14 cellular contexts compared by ENCODE assay signal in genomic region chr6:136038531-136038930, GRCh38.
DNase-seq lines count a peak whose midpoint lies in the region; ATAC-seq and TF ChIP-seq lines count a peak whose summit lies in the region.
"Had no signal": no experiment of that assay in that cellular context is flagged by ENCODE, and none has a peak within 500 bp of the region (broad histone marks: within the 10 kb centered on the region; RNA-seq: fewer than 3 reads in every experiment).

No MANE protein-coding gene starts in this region.

- CTCF ChIA-PET in AG04449 (lab: Yijun Ruan, JAX) = interaction anchor here (0.6 to 2.3 kb wide), 12 partner anchors 8 to 540 kb away, joined by 3 to 11 read pairs (median 3); no protein-coding TSS in a partner anchor

- H3K4me1 ChIP-seq in left ventricle myocardium inferior = peaks cover 97% of the 10 kb centered on the region

- intact Hi-C loops in left ventricle myocardium inferior (cut with micrococcal nuclease) = loop anchor here (10.0 kb wide), 1 partner anchor 66 kb away; no protein-coding TSS in a partner anchor
- intact Hi-C loops in posterior vena cava (cut with DNase I) = no loop called here

- H3K27ac ChIP-seq in left ventricle myocardium inferior (replicated peaks) = peak overlapping the region; percentile 93
- H3K27ac ChIP-seq: epithelial cell of prostate had no signal

- H3K27me3 Mint-ChIP-seq in brain (no peaks in the 10 kb centered on the region), progenitor cell of endocrine pancreas (peaks cover 18% of the 10 kb centered on the region)

- no peaks in the 10 kb centered on the region for H3K27me3 ChIP-seq in left ventricle myocardium inferior (ENCODE audit: low read depth)

- no peak for DNase-seq in AG04449 (ENCODE audit: low read depth, low spot score)
- no peak for DNase-seq in left ventricle myocardium inferior
- no peak for DNase-seq in retinal pigment epithelial cell (ENCODE audit: low read depth)
- DNase-seq in progenitor cell of endocrine pancreas (ENCODE audit: low spot score, unreplicated experiment) = no peak
- DNase-seq in posterior vena cava (ENCODE audit: low spot score) = no peak
- DNase-seq in cerebellar cortex (ENCODE audit: low spot score) = no peak
- DNase-seq: activated CD4-positive, alpha-beta T cell treated with anti-CD3 and anti-CD28 coated beads for 36 hours; activated T-cell treated with anti-CD3 and anti-CD28 coated beads, Interleukin-2, amount 50 U/mL, for 48 hours; amniotic stem cell; NCI-H226; T-helper 1 cell had no signal

- peak overlapping the region in 2 of 5 experiments; percentile 54 to 90 for H3K27ac Mint-ChIP-seq in brain
- H3K27ac Mint-ChIP-seq in progenitor cell of endocrine pancreas = no peak overlapping the region

- POLR2A ChIA-PET in AG04449 (lab: Yijun Ruan, JAX) = interaction anchor here (1.4 kb wide), 1 partner anchor 23 kb away, joined by 3 read pairs; no protein-coding TSS in a partner anchor

- H3K4me3 Mint-ChIP-seq in brain = peak overlapping the region in 3 of 5 experiments; percentile 52 to 80 (median 75)
- no peak overlapping the region for H3K4me3 Mint-ChIP-seq in progenitor cell of endocrine pancreas (ENCODE audit: low read depth)
- H3K4me3 Mint-ChIP-seq: activated CD4-positive, alpha-beta T cell treated with anti-CD3 and anti-CD28 coated beads for 36 hours had no signal

- H3K4me3 ChIP-seq in AG04449 (ENCODE audit: low read depth, low read length) (peak overlapping the region; percentile 67), left ventricle myocardium inferior (peak overlapping the region; percentile 72), retinal pigment epithelial cell (ENCODE audit: low read length) (peak overlapping the region; percentile 62)

- H3K36me3 ChIP-seq in left ventricle myocardium inferior = no peaks in the 10 kb centered on the region

- no peaks in the 10 kb centered on the region for H3K9me3 Mint-ChIP-seq in brain
- no peaks in the 10 kb centered on the region for H3K9me3 Mint-ChIP-seq in progenitor cell of endocrine pancreas (ENCODE audit: low read depth)

- H3K9me3 ChIP-seq in left ventricle myocardium inferior (replicated peaks) = no peaks in the 10 kb centered on the region

- H3K36me3 Mint-ChIP-seq in brain (no peaks in the 10 kb centered on the region), progenitor cell of endocrine pancreas (ENCODE audit: insufficient read depth) (no peaks in the 10 kb centered on the region)

- H3K4me1 Mint-ChIP-seq in brain = peaks cover 23% of the 10 kb centered on the region
- peaks cover 12% of the 10 kb centered on the region for H3K4me1 Mint-ChIP-seq in progenitor cell of endocrine pancreas (ENCODE audit: low read depth)

- TF ChIP-seq CTCF in AG04449 (IDR thresholded peaks at IDR 0.05; ENCODE audit: insufficient read depth, low read length, missing control alignments) (no peak), brain (conservative IDR thresholded peaks at IDR 0.05) (no peak), left ventricle myocardium inferior (IDR thresholded peaks at IDR 0.05; ENCODE audit: borderline replicate concordance) (no peak), retinal pigment epithelial cell (conservative IDR thresholded peaks at IDR 0.05; ENCODE audit: low read depth, low read length) (no peak), progenitor cell of endocrine pancreas (IDR thresholded peaks at IDR 0.05; ENCODE audit: unreplicated experiment) (no peak)

- ATAC-seq in HG02798 (IDR thresholded peaks at IDR 0.05; ENCODE audit: poor library complexity, unreplicated experiment) = no peak
